In the genomic region with DNA sequence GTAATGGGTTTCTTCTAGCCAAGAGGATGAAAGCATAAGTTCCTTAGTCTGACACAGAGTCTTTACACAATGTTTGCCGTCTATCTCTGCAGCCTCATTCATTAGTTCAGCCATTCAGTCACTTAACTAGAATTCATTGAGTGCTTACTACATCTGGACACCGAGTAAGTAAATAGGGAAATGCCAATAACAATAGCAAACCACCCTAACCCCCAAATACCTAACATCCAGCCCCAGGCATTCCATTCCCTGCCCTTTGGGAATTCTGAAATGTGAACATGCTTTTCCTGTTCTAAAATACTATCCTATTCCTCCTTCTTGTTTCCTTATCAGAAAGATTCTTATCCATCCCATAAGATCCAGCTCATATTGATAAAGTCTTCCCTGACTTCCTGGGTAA, we compare ENCODE assay signal across 1 cellular context.
TF ChIP-seq lines count a peak whose summit lies in the region.

No MANE protein-coding gene starts in this region.

TF ChIP-seq in IMR-90, 13 proteins besides CTCF, POLR2A, EP300 and RAD21 (continued from another document):
- TF ChIP-seq, protein P1, sequence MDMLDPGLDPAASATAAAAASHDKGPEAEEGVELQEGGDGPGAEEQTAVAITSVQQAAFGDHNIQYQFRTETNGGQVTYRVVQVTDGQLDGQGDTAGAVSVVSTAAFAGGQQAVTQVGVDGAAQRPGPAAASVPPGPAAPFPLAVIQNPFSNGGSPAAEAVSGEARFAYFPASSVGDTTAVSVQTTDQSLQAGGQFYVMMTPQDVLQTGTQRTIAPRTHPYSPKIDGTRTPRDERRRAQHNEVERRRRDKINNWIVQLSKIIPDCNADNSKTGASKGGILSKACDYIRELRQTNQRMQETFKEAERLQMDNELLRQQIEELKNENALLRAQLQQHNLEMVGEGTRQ (IDR thresholded peaks at IDR 0.05; ENCODE audit: low read depth, low read length): no peak
- no peak for TF ChIP-seq RFX5 (IDR thresholded peaks at IDR 0.05; ENCODE audit: low read depth, low read length)
- no peak for TF ChIP-seq FOS (IDR thresholded peaks at IDR 0.05; ENCODE audit: low read depth, low read length)
- TF ChIP-seq, protein P2, sequence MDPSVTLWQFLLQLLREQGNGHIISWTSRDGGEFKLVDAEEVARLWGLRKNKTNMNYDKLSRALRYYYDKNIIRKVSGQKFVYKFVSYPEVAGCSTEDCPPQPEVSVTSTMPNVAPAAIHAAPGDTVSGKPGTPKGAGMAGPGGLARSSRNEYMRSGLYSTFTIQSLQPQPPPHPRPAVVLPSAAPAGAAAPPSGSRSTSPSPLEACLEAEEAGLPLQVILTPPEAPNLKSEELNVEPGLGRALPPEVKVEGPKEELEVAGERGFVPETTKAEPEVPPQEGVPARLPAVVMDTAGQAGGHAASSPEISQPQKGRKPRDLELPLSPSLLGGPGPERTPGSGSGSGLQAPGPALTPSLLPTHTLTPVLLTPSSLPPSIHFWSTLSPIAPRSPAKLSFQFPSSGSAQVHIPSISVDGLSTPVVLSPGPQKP (IDR thresholded peaks at IDR 0.05; ENCODE audit: borderline replicate concordance, low read depth, low read length): no peak
- no peak for TF ChIP-seq NFE2L2 (IDR thresholded peaks at IDR 0.05; ENCODE audit: low read depth, low read length)
- TF ChIP-seq MXI1 (IDR thresholded peaks at IDR 0.05; ENCODE audit: borderline replicate concordance, low read depth, low read length): no peak
- TF ChIP-seq MAZ (IDR thresholded peaks at IDR 0.05; ENCODE audit: borderline replicate concordance, low read depth, low read length): no peak
